ENCODE assay signal across 8 cellular contexts in genomic region chr14:24241829-24242443, GRCh38. TPM values are rescaled to one million over a fixed set of nuclear protein-coding genes. Genes with fewer than 3 reads are reported as not detected.
DNase-seq lines count a peak whose midpoint lies in the region; ATAC-seq, FAIRE-seq and TF ChIP-seq lines count a peak whose summit lies in the region.

No MANE protein-coding gene starts in this region.

- H3K4me3 ChIP-seq in bronchial epithelial cell (ENCODE audit: low read depth, low read length), result peak overlapping the region; percentile 81

- peak; percentile 85 to 90 for DNase-seq in activated CD8-positive, alpha-beta memory T cell treated with anti-CD3 and anti-CD28 coated beads for 4 hours (ENCODE audit: low read depth in 2 of 2)
- no peak for DNase-seq in activated CD8-positive, alpha-beta memory T cell treated with anti-CD3 and anti-CD28 coated beads for 24 hours
- DNase-seq in NCI-H2029 treated with DMSO at 0.1 percent for 48 hours (lab: John Stamatoyannopoulos, UW), result peak; percentile 25
- peak; percentile 97 for DNase-seq in UCSD-AML1 (lab: John Stamatoyannopoulos, UW; ENCODE audit: unreplicated experiment)
- peak; percentile 82 for DNase-seq in bronchial epithelial cell (ENCODE audit: low read depth)
- DNase-seq in iris pigment epithelial cell (ENCODE audit: low read depth), result peak; percentile 94
- peak; percentile 92 for DNase-seq in stimulated activated CD4-positive, alpha-beta T cell treated with anti-CD3 and anti-CD28 coated beads, Interleukin-12 subunit alpha, Interleukin-12 subunit beta, amount 100 ng/mL, for 4 hours

- FAIRE-seq in bronchial epithelial cell (lab: Jason Lieb, UNC), result no peak

- ATAC-seq in HG02938 (IDR thresholded peaks at IDR 0.05; ENCODE audit: unreplicated experiment), result peak; percentile 73

- peak; percentile 66 for TF ChIP-seq CTCF in bronchial epithelial cell (IDR thresholded peaks at IDR 0.05; ENCODE audit: insufficient read depth, low read length, severe bottlenecking)

- no peaks in the 10 kb centered on the region for H3K27me3 ChIP-seq in bronchial epithelial cell (ENCODE audit: control insufficient read depth, insufficient read depth, low read length)

- peaks cover 17% of the 10 kb centered on the region for H3K36me3 ChIP-seq in bronchial epithelial cell (ENCODE audit: control insufficient read depth, insufficient read depth, low read length)

RNA-seq across cellular contexts. Expression of gene TINF2, which starts 0.5 kb away (rescaled TPM):
- total RNA-seq in bronchial epithelial cell, result 48.7 and 91.9 TPM in 2 replicates

RNA-seq across cellular contexts. Expression of gene GMPR2, which starts 9.2 kb away (rescaled TPM):
- total RNA-seq in bronchial epithelial cell, result 80.6 and 98.7 TPM in 2 replicates

RNA-seq across cellular contexts. Expression of gene NEDD8, which starts 9.8 kb away (rescaled TPM):
- total RNA-seq in bronchial epithelial cell, result 131 and 330 TPM in 2 replicates

RNA-seq across cellular contexts. Expression of gene TGM1, which starts 21.0 kb away (rescaled TPM):
- total RNA-seq in bronchial epithelial cell, result 88.7 and 382 TPM in 2 replicates

RNA-seq across cellular contexts. Expression of gene MDP1, which starts 26.1 kb away (rescaled TPM):
- total RNA-seq in bronchial epithelial cell, result 13.4 and 21.1 TPM in 2 replicates
